Comparison of ENCODE assay signal across 1 cellular context in the genomic region with DNA sequence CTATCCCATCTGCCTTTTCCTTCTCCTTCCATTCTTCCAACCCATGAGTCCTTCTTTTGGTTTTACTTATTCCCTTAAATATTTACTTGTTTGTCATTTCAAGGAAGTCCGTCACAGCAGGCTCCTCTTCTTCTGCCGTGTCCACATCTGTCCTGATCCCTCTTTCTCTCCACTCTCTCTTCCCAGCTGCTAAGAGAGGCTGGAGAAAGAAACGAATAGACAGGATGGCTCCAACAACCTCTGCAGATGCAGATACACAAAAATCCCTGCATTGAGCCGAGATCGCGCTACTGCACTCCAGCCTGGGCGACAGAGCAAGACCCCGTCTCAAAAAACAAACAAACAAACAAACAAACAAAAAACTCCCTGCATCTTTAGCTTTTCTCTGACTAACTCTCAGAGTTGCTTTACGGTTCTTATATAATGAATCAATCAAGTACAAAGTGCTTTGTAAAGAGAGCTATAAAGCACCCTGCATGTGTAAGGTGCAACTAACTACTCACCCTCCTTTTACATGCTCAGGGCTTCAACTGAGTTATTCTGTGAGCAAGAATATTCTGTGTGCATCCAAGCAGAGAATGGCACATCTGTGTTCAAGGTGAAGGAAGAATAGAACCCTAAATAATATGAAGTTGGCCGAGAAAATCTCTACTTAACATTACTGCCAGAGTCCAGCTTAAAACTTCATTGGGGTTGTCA.
TF ChIP-seq lines count a peak whose summit lies in the region.

No MANE protein-coding gene starts in this region.

TF ChIP-seq in H1, 55 proteins besides CTCF, POLR2A, EP300 and RAD21:
- TF ChIP-seq KDM5A (IDR thresholded peaks at IDR 0.05; ENCODE audit: low read length) (no peak), TCF12 (IDR thresholded peaks at IDR 0.05; ENCODE audit: low read depth, low read length) (no peak), GTF2F1 (IDR thresholded peaks at IDR 0.05; ENCODE audit: borderline replicate concordance, low read depth, low read length) (no peak), MAX (IDR thresholded peaks at IDR 0.05) (no peak)
